In the genomic region with DNA sequence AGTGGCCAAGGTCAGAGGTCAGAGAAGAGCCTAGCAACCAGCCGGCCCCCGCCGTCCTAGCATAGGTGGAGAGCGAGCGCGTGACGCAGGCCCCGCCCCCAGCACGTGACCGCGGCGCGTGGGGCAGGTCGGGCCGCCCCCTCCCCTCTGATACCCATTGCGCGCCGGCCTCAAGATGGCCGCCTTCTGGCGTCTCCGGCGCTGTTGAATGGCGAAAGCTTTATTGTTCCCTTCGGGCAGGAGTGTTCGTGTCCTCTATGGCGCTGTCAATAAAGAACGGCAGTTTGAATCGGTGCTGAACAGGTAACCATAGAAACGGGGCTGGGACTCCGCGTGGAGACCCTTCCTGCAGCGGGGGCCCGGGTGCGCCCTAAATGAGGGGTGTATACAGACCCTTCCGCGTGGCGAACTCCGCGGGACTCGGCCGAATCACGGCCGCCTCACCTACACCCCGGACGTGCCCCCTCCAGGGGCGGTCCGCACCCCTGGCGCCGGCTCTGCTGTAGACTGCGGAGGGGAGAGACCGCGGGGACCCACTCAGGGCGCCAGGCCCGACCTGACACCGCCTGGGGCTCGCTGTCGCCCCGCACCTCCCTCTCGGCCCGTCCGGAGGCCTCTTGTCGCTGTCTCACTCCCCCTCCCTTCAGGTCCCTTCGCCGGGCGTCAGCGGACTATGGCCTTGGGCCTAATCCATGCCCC, we compare ENCODE assay signal across 8 cellular contexts. TPM values are rescaled to one million over a fixed set of nuclear protein-coding genes. Genes with fewer than 3 reads are reported as not detected.
DNase-seq lines count a peak whose midpoint lies in the region; ATAC-seq and TF ChIP-seq lines count a peak whose summit lies in the region.

Gene ZBTB40 (plus strand): TSS at position 150 of the 699 bp plus-strand sequence. CDS start 38,098 bp downstream, outside the sequence.

- DNase-seq in NCI-H748 treated with DMSO at 0.1 percent for 48 hours (lab: John Stamatoyannopoulos, UW) (peak; percentile 81), dorsolateral prefrontal cortex (peak; percentile 94 to 98 (median 96))
- peak; percentile 94 for DNase-seq in activated CD4-positive, alpha-beta T cell treated with anti-CD3 and anti-CD28 coated beads, Interleukin-2, amount 50 U/mL, for 48 hours
- DNase-seq in stimulated activated CD4-positive, alpha-beta T cell treated with anti-CD3 and anti-CD28 coated beads, Interleukin-4, amount 100 ng/mL, for 1 hour, result peak; percentile 95

- under 1% methylated on average over 66 of the region's 66 CpGs for WGBS in liver

- TF ChIP-seq CTCF in C4-2B (conservative IDR thresholded peaks at IDR 0.05) (no peak), dorsolateral prefrontal cortex (IDR thresholded peaks at IDR 0.05 in 54 of 56, conservative IDR thresholded peaks at IDR 0.05 in 2 of 56; ENCODE audit: low read depth in 1 of 56, partially characterized antibody in 56 of 56) (peak in 27 of 56 donors; percentile 5 to 44 (median 21)), liver (IDR thresholded peaks at IDR 0.05; ENCODE audit: low read depth, low read length, missing input control) (no peak)

- no peaks in the 10 kb centered on the region for H3K9me3 ChIP-seq in liver (ENCODE audit: control insufficient read depth in 4 of 4, low read length in 3 of 4)

- intact Hi-C loops in dorsolateral prefrontal cortex (cut with DNase I), result loop anchor here in 1 of 2 donors (5.0 kb wide), 1 partner anchor 515 kb away; the partner anchor contains the start of gene HSPG2

- ATAC-seq in GM19395 (IDR thresholded peaks at IDR 0.05; ENCODE audit: unreplicated experiment) (peak; percentile 91), HG03558 (IDR thresholded peaks at IDR 0.05; ENCODE audit: extremely low read depth, unreplicated experiment) (peak; percentile 69)

- peak within 1 kb of the TSS; percentile 70 to 90 for H3K9ac ChIP-seq in liver (ENCODE audit: low read depth in 1 of 2, low read length in 2 of 2)

- no peaks in the 10 kb centered on the region for H3K27me3 ChIP-seq in dorsolateral prefrontal cortex
- H3K27me3 ChIP-seq in liver (ENCODE audit: control insufficient read depth in 4 of 4, insufficient read depth in 4 of 4, low read length in 3 of 4), result no peaks in the 10 kb centered on the region

- H3K27ac ChIP-seq in C4-2B (peak within 1 kb of the TSS; percentile 97), dorsolateral prefrontal cortex (peak within 1 kb of the TSS; percentile 65 to 99 (median 95)), liver (ENCODE audit: low read depth in 1 of 2, low read length in 2 of 2) (peak within 1 kb of the TSS; percentile 87 to 88)

- H3K4me3 ChIP-seq in dorsolateral prefrontal cortex (peak within 1 kb of the TSS; percentile 67 to 100 (median 93)), liver (ENCODE audit: low read depth in 1 of 3, low read length in 3 of 3) (peak within 1 kb of the TSS; percentile 73 to 90 (median 77))

- peaks cover 0 to 37% (median 19%) of the 10 kb centered on the region in 4 donors for H3K4me1 ChIP-seq in liver (ENCODE audit: control insufficient read depth in 4 of 4, insufficient read depth in 4 of 4, low read length in 3 of 4)

- no peaks in the 10 kb centered on the region for H3K36me3 ChIP-seq in liver (ENCODE audit: control insufficient read depth in 4 of 4, insufficient read depth in 3 of 4, low read depth in 1 of 4, low read length in 3 of 4)

- no peak for TF ChIP-seq RAD21 in liver (IDR thresholded peaks at IDR 0.05)

TF ChIP-seq in liver, 16 proteins besides CTCF, POLR2A, EP300 and RAD21:
- TF ChIP-seq HNF4A (conservative IDR thresholded peaks at IDR 0.05) (peak in 1 of 2 donors; percentile 41), TAF1 (conservative IDR thresholded peaks at IDR 0.05) (no peak), REST (IDR thresholded peaks at IDR 0.05) (peak; percentile 83), SP1 (IDR thresholded peaks at IDR 0.05) (peak; percentile 77), HNF4G (IDR thresholded peaks at IDR 0.05) (no peak), ATF3 (IDR thresholded peaks at IDR 0.05) (peak; percentile 61), YY1 (IDR thresholded peaks at IDR 0.05) (peak; percentile 99), NR2F2 (IDR thresholded peaks at IDR 0.05) (peak; percentile 89), FOXA1 (IDR thresholded peaks at IDR 0.05) (peak; percentile 57), GABPA (IDR thresholded peaks at IDR 0.05 in 1 of 2, conservative IDR thresholded peaks at IDR 0.05 in 1 of 2) (peak in 1 of 2 donors; percentile 21), EGR1 (IDR thresholded peaks at IDR 0.05; ENCODE audit: low read depth in 2 of 2) (peak; percentile 17 to 75), FOXA2 (IDR thresholded peaks at IDR 0.05) (peak; percentile 61), RXRA (IDR thresholded peaks at IDR 0.05) (peak; percentile 45 to 64), ZBTB33 (IDR thresholded peaks at IDR 0.05) (no peak), JUND (IDR thresholded peaks at IDR 0.05) (peak in 1 of 2 donors; percentile 22)

RNA-seq across cellular contexts. Expression of gene ZBTB40, which starts in this region (rescaled TPM):
- total RNA-seq in dorsolateral prefrontal cortex (10 to 100 TPM; 12.6 to 33.7 (median 21.8) TPM), liver (10 to 100 TPM in 1 of 2 donors, 1 to 10 TPM in 1; 7.1 to 11.2 TPM)
- polyA plus RNA-seq in liver, result 1 to 10 TPM; 2.1 to 2.2 TPM

Comparison
In these comparisons a context has a peak if more than half of its experiments do, and no peak if none do; other contexts are left out.
1. Peak in every context shown above with its lines: DNase-seq, ATAC-seq, H3K4me3 ChIP-seq and H3K27ac ChIP-seq.